In genomic region chr22:20038574-20038973, GRCh38 we compare ENCODE assay signal across 1 cellular context.
A peak's percentile ranks its signal among the peaks of the same experiment; 100 is the strongest.
TF ChIP-seq lines count a peak whose summit lies in the region.

No MANE protein-coding gene starts in this region.

TF ChIP-seq in K562, 482 proteins besides CTCF, POLR2A, EP300 and RAD21 (continued from another document):
- TF ChIP-seq, protein P1, sequence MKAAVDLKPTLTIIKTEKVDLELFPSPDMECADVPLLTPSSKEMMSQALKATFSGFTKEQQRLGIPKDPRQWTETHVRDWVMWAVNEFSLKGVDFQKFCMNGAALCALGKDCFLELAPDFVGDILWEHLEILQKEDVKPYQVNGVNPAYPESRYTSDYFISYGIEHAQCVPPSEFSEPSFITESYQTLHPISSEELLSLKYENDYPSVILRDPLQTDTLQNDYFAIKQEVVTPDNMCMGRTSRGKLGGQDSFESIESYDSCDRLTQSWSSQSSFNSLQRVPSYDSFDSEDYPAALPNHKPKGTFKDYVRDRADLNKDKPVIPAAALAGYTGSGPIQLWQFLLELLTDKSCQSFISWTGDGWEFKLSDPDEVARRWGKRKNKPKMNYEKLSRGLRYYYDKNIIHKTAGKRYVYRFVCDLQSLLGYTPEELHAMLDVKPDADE (conservative IDR thresholded peaks at IDR 0.05; ENCODE audit: control insufficient read depth, low read depth, low read length) = 0 out of 2 replicates have a peak, but pooled peaks have one; percentile 29
- TF ChIP-seq, protein P2, sequence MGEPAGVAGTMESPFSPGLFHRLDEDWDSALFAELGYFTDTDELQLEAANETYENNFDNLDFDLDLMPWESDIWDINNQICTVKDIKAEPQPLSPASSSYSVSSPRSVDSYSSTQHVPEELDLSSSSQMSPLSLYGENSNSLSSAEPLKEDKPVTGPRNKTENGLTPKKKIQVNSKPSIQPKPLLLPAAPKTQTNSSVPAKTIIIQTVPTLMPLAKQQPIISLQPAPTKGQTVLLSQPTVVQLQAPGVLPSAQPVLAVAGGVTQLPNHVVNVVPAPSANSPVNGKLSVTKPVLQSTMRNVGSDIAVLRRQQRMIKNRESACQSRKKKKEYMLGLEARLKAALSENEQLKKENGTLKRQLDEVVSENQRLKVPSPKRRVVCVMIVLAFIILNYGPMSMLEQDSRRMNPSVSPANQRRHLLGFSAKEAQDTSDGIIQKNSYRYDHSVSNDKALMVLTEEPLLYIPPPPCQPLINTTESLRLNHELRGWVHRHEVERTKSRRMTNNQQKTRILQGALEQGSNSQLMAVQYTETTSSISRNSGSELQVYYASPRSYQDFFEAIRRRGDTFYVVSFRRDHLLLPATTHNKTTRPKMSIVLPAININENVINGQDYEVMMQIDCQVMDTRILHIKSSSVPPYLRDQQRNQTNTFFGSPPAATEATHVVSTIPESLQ (CRISPR knock-in tag; IDR thresholded peaks at IDR 0.05) = no peak
- TF ChIP-seq MYNN (IDR thresholded peaks at IDR 0.05) = no peak
- TF ChIP-seq MYNN (CRISPR knock-in tag; IDR thresholded peaks at IDR 0.05) = 0 out of 2 replicates have a peak, but pooled peaks have one; percentile 2
- TF ChIP-seq HMGXB4 (CRISPR knock-in tag; IDR thresholded peaks at IDR 0.05) = 0 out of 2 replicates have a peak, but pooled peaks have one; percentile 56
- no peak for TF ChIP-seq XRCC3 (IDR thresholded peaks at IDR 0.05)
- 0 out of 2 replicates have a peak, but pooled peaks have one; percentile 3 for TF ChIP-seq E2F1 (CRISPR knock-in tag; IDR thresholded peaks at IDR 0.05)
